ENCODE assay signal across 18 cellular contexts in the genomic region with DNA sequence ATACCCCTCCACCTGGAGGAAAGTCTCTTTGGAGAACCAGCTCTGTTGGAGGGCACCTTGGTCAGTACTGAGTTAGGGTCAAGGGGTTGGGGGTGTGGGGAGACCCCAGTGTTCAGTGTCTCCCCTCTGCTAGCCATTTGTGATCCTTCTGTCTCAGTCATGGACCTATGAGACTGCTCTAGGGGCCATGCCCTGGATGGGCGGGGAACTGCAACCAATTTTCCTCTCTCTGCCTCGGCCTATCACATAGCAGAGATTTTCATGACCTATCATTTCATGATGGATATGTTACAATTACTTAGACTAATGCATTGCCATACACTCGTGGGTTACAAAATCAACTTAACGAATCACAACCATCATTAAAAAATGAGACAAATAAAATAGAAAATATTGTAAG. TPM values are rescaled to one million over a fixed set of nuclear protein-coding genes. Genes with fewer than 3 reads are reported as not detected.
"Had no signal": no experiment of that assay in that cellular context is flagged by ENCODE, and none has a peak within 500 bp of the region (broad histone marks: within the 10 kb centered on the region; RNA-seq: fewer than 3 reads in every experiment).

No MANE protein-coding gene starts in this region.

- DNase-seq: activated CD4-positive, alpha-beta memory T cell treated with anti-CD3 and anti-CD28 coated beads, Interleukin-2, amount 10 ng/mL, durations not matched to agents 7 days and 5 days; activated CD8-positive, alpha-beta memory T cell treated with anti-CD3 and anti-CD28 coated beads, Interleukin-2, amount 50 U/mL, for 4 hours; activated naive CD4-positive, alpha-beta T cell treated with Interleukin-2 at 50 U/mL for 16 hours; anterior cingulate cortex; brain microvascular endothelial cell; cortex of kidney; effector CD4-positive, alpha-beta T cell; foreskin melanocyte; immature natural killer cell; left cardiac atrium; lower lobe of right lung; nephron progenitor cell; occipital lobe; stimulated activated naive CD8-positive, alpha-beta T cell treated with anti-CD3 and anti-CD28 coated beads, Interleukin-15, amount 100 ng/mL, for 72 hours; upper lobe of right lung had no signal

- H3K4me3 ChIP-seq: lower lobe of right lung, right atrium auricular region, upper lobe of right lung had no signal

- H3K4me1 ChIP-seq: lower lobe of right lung, right atrium auricular region, upper lobe of right lung had no signal

- FAIRE-seq: endothelial cell of umbilical vein had no signal

- H3K27ac ChIP-seq: brain microvascular endothelial cell, lower lobe of right lung, right atrium auricular region, upper lobe of right lung had no signal

- ATAC-seq: left cardiac atrium; lower lobe of right lung; stimulated activated naive CD8-positive, alpha-beta T cell treated with anti-CD3 and anti-CD28 coated beads, Interleukin-15, amount 100 ng/mL, for 72 hours; upper lobe of right lung had no signal

- H3K27me3 ChIP-seq: brain microvascular endothelial cell, right atrium auricular region, upper lobe of right lung had no signal

- H3K9me3 ChIP-seq: lower lobe of right lung, right atrium auricular region, upper lobe of right lung had no signal

- H3K36me3 ChIP-seq: brain microvascular endothelial cell, lower lobe of right lung, right atrium auricular region, upper lobe of right lung had no signal

RNA-seq across cellular contexts. Expression of gene OTOG, which starts 7.4 kb away (rescaled TPM):
- total RNA-seq: activated CD4-positive, alpha-beta memory T cell treated with anti-CD3 and anti-CD28 coated beads, Interleukin-2, amount 10 ng/mL, durations not matched to agents 7 days and 5 days; activated T-helper 1 cell treated with anti-CD3 and anti-CD28 coated beads, Interleukin-12 subunit alpha, Interleukin-12 subunit beta, Interleukin-2, Interleukin-4 antibody, amounts not matched to agents 30 ng/mL and 10 ng/mL and 1 ng/mL, durations not matched to agents 14 hours and 24 hours and 36 hours; endothelial cell of umbilical vein; left cardiac atrium; lower lobe of right lung; occipital lobe; right atrium auricular region; upper lobe of right lung had no signal
- polyA plus RNA-seq: endothelial cell of umbilical vein, immature natural killer cell had no signal

RNA-seq across cellular contexts. Expression of gene USH1C, which starts 10.3 kb away (rescaled TPM):
- total RNA-seq: activated CD4-positive, alpha-beta memory T cell treated with anti-CD3 and anti-CD28 coated beads, Interleukin-2, amount 10 ng/mL, durations not matched to agents 7 days and 5 days; activated T-helper 1 cell treated with anti-CD3 and anti-CD28 coated beads, Interleukin-12 subunit alpha, Interleukin-12 subunit beta, Interleukin-2, Interleukin-4 antibody, amounts not matched to agents 30 ng/mL and 10 ng/mL and 1 ng/mL, durations not matched to agents 14 hours and 24 hours and 36 hours; endothelial cell of umbilical vein; right atrium auricular region; upper lobe of right lung had no signal
- polyA plus RNA-seq: endothelial cell of umbilical vein, immature natural killer cell had no signal
